Comparison of ENCODE assay signal across 9 cellular contexts in the genomic region with DNA sequence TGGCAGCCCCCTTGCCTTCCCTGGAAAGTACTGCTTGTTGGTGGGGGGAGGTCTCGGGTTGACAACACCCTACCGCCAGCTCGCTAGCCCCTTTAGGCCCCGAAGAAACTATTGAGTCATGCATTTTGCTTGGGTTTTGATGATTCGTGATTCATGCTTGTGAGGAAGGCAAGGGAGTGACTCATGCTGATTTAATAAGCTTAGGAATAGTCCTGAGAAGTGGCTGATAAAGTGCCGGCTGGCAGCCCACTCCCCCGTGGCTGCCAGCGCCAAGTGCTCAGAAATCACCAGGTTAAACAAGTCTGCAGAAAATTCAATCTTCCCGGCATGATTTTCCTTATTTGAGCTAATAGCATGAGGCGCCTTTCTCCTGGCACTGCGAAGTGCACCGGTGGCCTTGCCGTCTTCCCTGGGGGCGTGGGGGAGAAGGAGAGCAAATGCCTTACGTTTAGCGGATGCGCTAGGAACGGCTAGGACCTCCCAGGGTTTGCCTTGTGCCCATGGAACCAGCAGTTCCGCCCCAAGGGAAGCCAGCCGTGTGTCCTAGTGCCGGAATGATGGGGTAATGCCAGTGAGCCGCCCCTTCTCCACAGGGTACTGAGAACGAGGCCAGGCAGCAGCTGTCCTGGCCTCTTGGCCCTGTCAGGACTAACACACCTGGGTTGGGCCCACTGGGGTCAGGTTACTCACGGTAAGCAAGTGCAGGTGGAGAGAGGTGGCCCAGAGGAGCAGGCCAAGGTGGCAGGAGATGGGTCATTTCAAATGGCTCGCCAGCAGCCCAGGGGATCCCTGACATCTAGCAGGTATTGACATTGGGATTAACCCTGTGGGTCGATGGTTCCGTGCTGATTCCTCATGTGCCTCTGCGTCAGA.
A peak's percentile ranks its signal among the peaks of the same experiment; 100 is the strongest.
DNase-seq lines count a peak whose midpoint lies in the region; ATAC-seq and TF ChIP-seq lines count a peak whose summit lies in the region.
"Had no signal": no experiment of that assay in that cellular context is flagged by ENCODE, and none has a peak within 500 bp of the region (broad histone marks: within the 10 kb centered on the region; RNA-seq: fewer than 3 reads in every experiment).

No MANE protein-coding gene starts in this region.

- peaks cover 17% of the 10 kb centered on the region for H3K4me1 ChIP-seq in neural progenitor cell

- H3K9me3 Mint-ChIP-seq in chondrocyte (ENCODE audit: low read depth), result no peaks in the 10 kb centered on the region
- H3K9me3 Mint-ChIP-seq in neural progenitor cell, result peaks cover 6% of the 10 kb centered on the region

- no peaks in the 10 kb centered on the region for H3K79me2 ChIP-seq in neural progenitor cell (ENCODE audit: low read depth)

- TF ChIP-seq CTCF in chondrocyte (IDR thresholded peaks at IDR 0.05) (no peak), neural progenitor cell (IDR thresholded peaks at IDR 0.05) (no peak)

- no peak overlapping the region for H3K4me2 ChIP-seq in neural progenitor cell
- H3K4me2 ChIP-seq: KMS-11 had no signal

- H3K4me1 Mint-ChIP-seq in chondrocyte (ENCODE audit: low read depth) (peaks cover 39% of the 10 kb centered on the region), neural progenitor cell (peaks cover 63% of the 10 kb centered on the region)

- H3K4me3 ChIP-seq in neural progenitor cell, result no peak overlapping the region

- H4K20me1 ChIP-seq in neural progenitor cell (ENCODE audit: low read depth), result no peaks in the 10 kb centered on the region

- no peak for ATAC-seq in HG02852 (IDR thresholded peaks at IDR 0.05; ENCODE audit: unreplicated experiment)

- H3F3A ChIP-seq in neural progenitor cell (ENCODE audit: low read depth), result no peaks in the 10 kb centered on the region

- peak overlapping the region; percentile 93 for H3K27ac Mint-ChIP-seq in chondrocyte (ENCODE audit: unreplicated experiment)
- H3K27ac Mint-ChIP-seq in neural progenitor cell, result peak overlapping the region; percentile 86

- no peaks in the 10 kb centered on the region for H3K36me3 ChIP-seq in neural progenitor cell

- no peaks in the 10 kb centered on the region for H3K9me3 ChIP-seq in neural progenitor cell (ENCODE audit: low read depth)

- in situ Hi-C loops in G401 (cut with HindIII; ENCODE audit: low sequenced_read_pairs), result loop anchor here (5.0 kb wide), 1 partner anchor 35 kb away; no protein-coding TSS in a partner anchor

- peak overlapping the region; percentile 51 for H3K4me3 Mint-ChIP-seq in chondrocyte (ENCODE audit: unreplicated experiment)
- H3K4me3 Mint-ChIP-seq in neural progenitor cell, result peak overlapping the region; percentile 41

- no peak overlapping the region for H3K9ac ChIP-seq in neural progenitor cell
- H3K9ac ChIP-seq: KMS-11 had no signal

- H3K27me3 ChIP-seq in neural progenitor cell, result no peaks in the 10 kb centered on the region

- no peaks in the 10 kb centered on the region for H3K36me3 Mint-ChIP-seq in chondrocyte (ENCODE audit: low read depth)
- peaks cover 4% of the 10 kb centered on the region for H3K36me3 Mint-ChIP-seq in neural progenitor cell

- H3K27me3 Mint-ChIP-seq in chondrocyte (ENCODE audit: low read depth), result no peaks in the 10 kb centered on the region
- H3K27me3 Mint-ChIP-seq in neural progenitor cell (ENCODE audit: insufficient read depth, low read depth), result peaks cover 23% of the 10 kb centered on the region

- H2AFZ ChIP-seq in neural progenitor cell (replicated peaks), result no peak overlapping the region

- H3K27ac ChIP-seq in neural progenitor cell, result no peak overlapping the region
- H3K27ac ChIP-seq: KMS-11 had no signal

- DNase-seq in GM03348 (ENCODE audit: low spot score) (peak; percentile 86), NCI-H446 treated with DMSO at 0.1 percent for 48 hours (lab: John Stamatoyannopoulos, UW) (peak; percentile 64), chondrocyte (ENCODE audit: low spot score) (peak; percentile 76), neural progenitor cell (ENCODE audit: low spot score) (no peak), OCI-M2 (lab: John Stamatoyannopoulos, UW; ENCODE audit: unreplicated experiment) (no peak), G401 (ENCODE audit: low spot score) (no peak)
- no peak for DNase-seq in activated CD4-positive, alpha-beta T cell treated with anti-CD3 and anti-CD28 coated beads, Interleukin-2, amount 50 U/mL, for 4 hours

Comparison
In these comparisons a context has a peak if more than half of its experiments do, and no peak if none do; other contexts are left out.
1. DNase-seq: peak in GM03348 (single experiment), NCI-H446 treated with DMSO at 0.1 percent for 48 hours (single experiment) and chondrocyte (single experiment); none in neural progenitor cell (single experiment), OCI-M2 (single experiment), G401 (single experiment) and activated CD4-positive, alpha-beta T cell treated with anti-CD3 and anti-CD28 coated beads, Interleukin-2, amount 50 U/mL, for 4 hours (0 of 2).